Comparison of ENCODE assay signal across 14 cellular contexts in genomic region chr9:75431388-75431787, GRCh38.
"Had no signal": no experiment of that assay in that cellular context is flagged by ENCODE, and none has a peak within 500 bp of the region (broad histone marks: within the 10 kb centered on the region; RNA-seq: fewer than 3 reads in every experiment).

No MANE protein-coding gene starts in this region.

- H3K27ac Mint-ChIP-seq: activated CD8-positive, alpha-beta memory T cell treated with anti-CD3 and anti-CD28 coated beads, Interleukin-2, amount 10 ng/mL, durations not matched to agents 7 days and 5 days; activated naive CD8-positive, alpha-beta T cell treated with anti-CD3 and anti-CD28 coated beads, Interleukin-2, amount 10 ng/mL, durations not matched to agents 7 days and 5 days; T-helper 2 cell treated with Interferon-gamma antibody and Interleukin-4, amounts not matched to agents 5 μg/mL and 100 μg/mL, for 36 hours had no signal

- H3K4me3 ChIP-seq: mucosa of descending colon, psoas muscle, SJSA1, tibial nerve had no signal

- ATAC-seq: activated CD8-positive, alpha-beta memory T cell treated with anti-CD3 and anti-CD28 coated beads, Interleukin-2, amount 10 ng/mL, durations not matched to agents 7 days and 5 days; activated T-cell treated with anti-CD3 and anti-CD28 coated beads, Interleukin-2, amount 50 U/mL, for 4 hours; mucosa of descending colon; naive thymus-derived CD8-positive, alpha-beta T cell had no signal

- H3K27me3 ChIP-seq: SJSA1, tibial nerve had no signal

- H3K9me3 Mint-ChIP-seq: activated naive CD8-positive, alpha-beta T cell treated with anti-CD3 and anti-CD28 coated beads, Interleukin-2, amount 10 ng/mL, durations not matched to agents 7 days and 5 days; activated T-cell treated with anti-CD3 and anti-CD28 coated beads, Interleukin-2, amount 50 U/mL, for 4 hours; naive thymus-derived CD8-positive, alpha-beta T cell; T-helper 2 cell treated with Interferon-gamma antibody and Interleukin-4, amounts not matched to agents 5 μg/mL and 100 μg/mL, for 36 hours had no signal

- H3K4me3 Mint-ChIP-seq: activated CD8-positive, alpha-beta memory T cell treated with anti-CD3 and anti-CD28 coated beads, Interleukin-2, amount 10 ng/mL, durations not matched to agents 7 days and 5 days; activated naive CD8-positive, alpha-beta T cell treated with anti-CD3 and anti-CD28 coated beads, Interleukin-2, amount 10 ng/mL, durations not matched to agents 7 days and 5 days; activated T-cell treated with anti-CD3 and anti-CD28 coated beads, Interleukin-2, amount 50 U/mL, for 4 hours; naive thymus-derived CD8-positive, alpha-beta T cell; T-helper 2 cell treated with Interferon-gamma antibody and Interleukin-4, amounts not matched to agents 5 μg/mL and 100 μg/mL, for 36 hours had no signal

- H3K36me3 ChIP-seq: SJSA1, tibial nerve had no signal

- H3K27ac ChIP-seq: psoas muscle, SJSA1 had no signal

- H3K4me1 Mint-ChIP-seq: activated CD8-positive, alpha-beta memory T cell treated with anti-CD3 and anti-CD28 coated beads, Interleukin-2, amount 10 ng/mL, durations not matched to agents 7 days and 5 days; activated naive CD8-positive, alpha-beta T cell treated with anti-CD3 and anti-CD28 coated beads, Interleukin-2, amount 10 ng/mL, durations not matched to agents 7 days and 5 days; naive thymus-derived CD8-positive, alpha-beta T cell had no signal

- H3K36me3 Mint-ChIP-seq: activated CD8-positive, alpha-beta memory T cell treated with anti-CD3 and anti-CD28 coated beads, Interleukin-2, amount 10 ng/mL, durations not matched to agents 7 days and 5 days; activated naive CD8-positive, alpha-beta T cell treated with anti-CD3 and anti-CD28 coated beads, Interleukin-2, amount 10 ng/mL, durations not matched to agents 7 days and 5 days; naive thymus-derived CD8-positive, alpha-beta T cell had no signal

- DNase-seq: activated CD4-positive, alpha-beta T cell treated with anti-CD3 and anti-CD28 coated beads, Interleukin-2, amount 50 U/mL, for 4 hours; activated CD8-positive, alpha-beta memory T cell treated with anti-CD3 and anti-CD28 coated beads, Interleukin-2, amount 10 ng/mL, durations not matched to agents 7 days and 5 days; activated gamma-delta T cell; activated naive CD8-positive, alpha-beta T cell treated with anti-CD3 and anti-CD28 coated beads, Interleukin-2, amount 10 ng/mL, durations not matched to agents 7 days and 5 days; activated T-cell treated with anti-CD3 and anti-CD28 coated beads, Interleukin-2, amount 50 U/mL, for 4 hours; mucosa of descending colon; naive thymus-derived CD8-positive, alpha-beta T cell; psoas muscle; stimulated activated CD4-positive, alpha-beta T cell treated with anti-CD3 and anti-CD28 coated beads, Interleukin-2, amount 100 ng/mL, for 48 hours; stimulated activated naive CD4-positive, alpha-beta T cell treated with Interleukin-2 at 50 U/mL for 16 hours; SW 1271 had no signal

- H3K27me3 Mint-ChIP-seq: activated CD8-positive, alpha-beta memory T cell treated with anti-CD3 and anti-CD28 coated beads, Interleukin-2, amount 10 ng/mL, durations not matched to agents 7 days and 5 days had no signal

- H3K4me1 ChIP-seq: psoas muscle, SJSA1 had no signal

- H3K9me3 ChIP-seq: mucosa of descending colon, psoas muscle, SJSA1, tibial nerve had no signal
